2 cellular contexts compared by ENCODE assay signal in the genomic region with DNA sequence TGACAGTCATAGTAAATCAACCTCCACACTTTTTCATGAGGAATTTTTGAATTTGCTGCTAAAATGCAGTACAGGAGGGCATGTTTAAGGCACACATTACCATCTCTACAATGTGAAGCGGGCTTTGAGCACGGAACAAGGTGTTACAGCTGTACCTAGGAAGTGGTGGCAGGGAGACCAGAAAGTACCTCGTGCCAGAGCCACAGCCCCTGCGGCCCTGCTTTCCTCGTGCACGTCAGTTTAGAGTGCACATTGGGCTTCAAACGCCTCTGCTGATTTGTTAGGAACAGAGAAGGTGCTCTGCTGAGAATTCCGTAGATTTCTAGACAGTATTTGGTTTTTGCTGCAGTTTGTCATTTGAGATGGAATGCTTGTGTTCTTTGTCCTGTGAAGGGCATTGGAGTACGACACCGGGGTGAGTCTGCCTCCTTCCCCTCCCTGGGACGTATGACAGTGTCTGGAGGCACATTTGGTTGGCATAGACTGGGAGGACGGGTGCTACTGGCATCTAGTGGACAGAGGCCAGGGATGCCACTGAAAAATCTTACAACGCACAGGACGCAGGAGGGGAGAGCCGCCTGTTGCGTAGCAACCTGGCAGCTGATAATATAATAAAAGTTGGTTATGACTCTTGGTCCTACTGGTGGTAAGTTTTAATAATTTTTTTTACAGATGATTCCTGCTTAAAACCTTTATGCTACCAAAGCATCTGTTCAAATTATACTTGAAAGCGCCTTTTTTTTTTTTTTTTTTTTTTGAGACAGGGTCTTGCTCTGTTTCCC.
A peak's percentile ranks its signal among the peaks of the same experiment; 100 is the strongest.
TF ChIP-seq lines count a peak whose summit lies in the region.

No MANE protein-coding gene starts in this region.

TF ChIP-seq in GM23338, 12 proteins besides CTCF, POLR2A, EP300 and RAD21 (continued from another document):
- TF ChIP-seq, protein P1, sequence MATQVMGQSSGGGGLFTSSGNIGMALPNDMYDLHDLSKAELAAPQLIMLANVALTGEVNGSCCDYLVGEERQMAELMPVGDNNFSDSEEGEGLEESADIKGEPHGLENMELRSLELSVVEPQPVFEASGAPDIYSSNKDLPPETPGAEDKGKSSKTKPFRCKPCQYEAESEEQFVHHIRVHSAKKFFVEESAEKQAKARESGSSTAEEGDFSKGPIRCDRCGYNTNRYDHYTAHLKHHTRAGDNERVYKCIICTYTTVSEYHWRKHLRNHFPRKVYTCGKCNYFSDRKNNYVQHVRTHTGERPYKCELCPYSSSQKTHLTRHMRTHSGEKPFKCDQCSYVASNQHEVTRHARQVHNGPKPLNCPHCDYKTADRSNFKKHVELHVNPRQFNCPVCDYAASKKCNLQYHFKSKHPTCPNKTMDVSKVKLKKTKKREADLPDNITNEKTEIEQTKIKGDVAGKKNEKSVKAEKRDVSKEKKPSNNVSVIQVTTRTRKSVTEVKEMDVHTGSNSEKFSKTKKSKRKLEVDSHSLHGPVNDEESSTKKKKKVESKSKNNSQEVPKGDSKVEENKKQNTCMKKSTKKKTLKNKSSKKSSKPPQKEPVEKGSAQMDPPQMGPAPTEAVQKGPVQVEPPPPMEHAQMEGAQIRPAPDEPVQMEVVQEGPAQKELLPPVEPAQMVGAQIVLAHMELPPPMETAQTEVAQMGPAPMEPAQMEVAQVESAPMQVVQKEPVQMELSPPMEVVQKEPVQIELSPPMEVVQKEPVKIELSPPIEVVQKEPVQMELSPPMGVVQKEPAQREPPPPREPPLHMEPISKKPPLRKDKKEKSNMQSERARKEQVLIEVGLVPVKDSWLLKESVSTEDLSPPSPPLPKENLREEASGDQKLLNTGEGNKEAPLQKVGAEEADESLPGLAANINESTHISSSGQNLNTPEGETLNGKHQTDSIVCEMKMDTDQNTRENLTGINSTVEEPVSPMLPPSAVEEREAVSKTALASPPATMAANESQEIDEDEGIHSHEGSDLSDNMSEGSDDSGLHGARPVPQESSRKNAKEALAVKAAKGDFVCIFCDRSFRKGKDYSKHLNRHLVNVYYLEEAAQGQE (IDR thresholded peaks at IDR 0.05; ENCODE audit: unreplicated experiment), result no peak
- TF ChIP-seq NANOG (IDR thresholded peaks at IDR 0.05; ENCODE audit: borderline replicate concordance) (no peak), EZH2 (IDR thresholded peaks at IDR 0.05; ENCODE audit: low read depth, unreplicated experiment) (no peak), STAT1 (IDR thresholded peaks at IDR 0.05; ENCODE audit: unreplicated experiment) (no peak), POLR2AphosphoS5 (IDR thresholded peaks at IDR 0.05; ENCODE audit: low read depth) (no peak), ZNF114 (CRISPR knock-in tag; IDR thresholded peaks at IDR 0.05) (no peak), EZH2phosphoT487 (IDR thresholded peaks at IDR 0.05; ENCODE audit: unreplicated experiment) (no peak)
- TF ChIP-seq, protein P2, sequence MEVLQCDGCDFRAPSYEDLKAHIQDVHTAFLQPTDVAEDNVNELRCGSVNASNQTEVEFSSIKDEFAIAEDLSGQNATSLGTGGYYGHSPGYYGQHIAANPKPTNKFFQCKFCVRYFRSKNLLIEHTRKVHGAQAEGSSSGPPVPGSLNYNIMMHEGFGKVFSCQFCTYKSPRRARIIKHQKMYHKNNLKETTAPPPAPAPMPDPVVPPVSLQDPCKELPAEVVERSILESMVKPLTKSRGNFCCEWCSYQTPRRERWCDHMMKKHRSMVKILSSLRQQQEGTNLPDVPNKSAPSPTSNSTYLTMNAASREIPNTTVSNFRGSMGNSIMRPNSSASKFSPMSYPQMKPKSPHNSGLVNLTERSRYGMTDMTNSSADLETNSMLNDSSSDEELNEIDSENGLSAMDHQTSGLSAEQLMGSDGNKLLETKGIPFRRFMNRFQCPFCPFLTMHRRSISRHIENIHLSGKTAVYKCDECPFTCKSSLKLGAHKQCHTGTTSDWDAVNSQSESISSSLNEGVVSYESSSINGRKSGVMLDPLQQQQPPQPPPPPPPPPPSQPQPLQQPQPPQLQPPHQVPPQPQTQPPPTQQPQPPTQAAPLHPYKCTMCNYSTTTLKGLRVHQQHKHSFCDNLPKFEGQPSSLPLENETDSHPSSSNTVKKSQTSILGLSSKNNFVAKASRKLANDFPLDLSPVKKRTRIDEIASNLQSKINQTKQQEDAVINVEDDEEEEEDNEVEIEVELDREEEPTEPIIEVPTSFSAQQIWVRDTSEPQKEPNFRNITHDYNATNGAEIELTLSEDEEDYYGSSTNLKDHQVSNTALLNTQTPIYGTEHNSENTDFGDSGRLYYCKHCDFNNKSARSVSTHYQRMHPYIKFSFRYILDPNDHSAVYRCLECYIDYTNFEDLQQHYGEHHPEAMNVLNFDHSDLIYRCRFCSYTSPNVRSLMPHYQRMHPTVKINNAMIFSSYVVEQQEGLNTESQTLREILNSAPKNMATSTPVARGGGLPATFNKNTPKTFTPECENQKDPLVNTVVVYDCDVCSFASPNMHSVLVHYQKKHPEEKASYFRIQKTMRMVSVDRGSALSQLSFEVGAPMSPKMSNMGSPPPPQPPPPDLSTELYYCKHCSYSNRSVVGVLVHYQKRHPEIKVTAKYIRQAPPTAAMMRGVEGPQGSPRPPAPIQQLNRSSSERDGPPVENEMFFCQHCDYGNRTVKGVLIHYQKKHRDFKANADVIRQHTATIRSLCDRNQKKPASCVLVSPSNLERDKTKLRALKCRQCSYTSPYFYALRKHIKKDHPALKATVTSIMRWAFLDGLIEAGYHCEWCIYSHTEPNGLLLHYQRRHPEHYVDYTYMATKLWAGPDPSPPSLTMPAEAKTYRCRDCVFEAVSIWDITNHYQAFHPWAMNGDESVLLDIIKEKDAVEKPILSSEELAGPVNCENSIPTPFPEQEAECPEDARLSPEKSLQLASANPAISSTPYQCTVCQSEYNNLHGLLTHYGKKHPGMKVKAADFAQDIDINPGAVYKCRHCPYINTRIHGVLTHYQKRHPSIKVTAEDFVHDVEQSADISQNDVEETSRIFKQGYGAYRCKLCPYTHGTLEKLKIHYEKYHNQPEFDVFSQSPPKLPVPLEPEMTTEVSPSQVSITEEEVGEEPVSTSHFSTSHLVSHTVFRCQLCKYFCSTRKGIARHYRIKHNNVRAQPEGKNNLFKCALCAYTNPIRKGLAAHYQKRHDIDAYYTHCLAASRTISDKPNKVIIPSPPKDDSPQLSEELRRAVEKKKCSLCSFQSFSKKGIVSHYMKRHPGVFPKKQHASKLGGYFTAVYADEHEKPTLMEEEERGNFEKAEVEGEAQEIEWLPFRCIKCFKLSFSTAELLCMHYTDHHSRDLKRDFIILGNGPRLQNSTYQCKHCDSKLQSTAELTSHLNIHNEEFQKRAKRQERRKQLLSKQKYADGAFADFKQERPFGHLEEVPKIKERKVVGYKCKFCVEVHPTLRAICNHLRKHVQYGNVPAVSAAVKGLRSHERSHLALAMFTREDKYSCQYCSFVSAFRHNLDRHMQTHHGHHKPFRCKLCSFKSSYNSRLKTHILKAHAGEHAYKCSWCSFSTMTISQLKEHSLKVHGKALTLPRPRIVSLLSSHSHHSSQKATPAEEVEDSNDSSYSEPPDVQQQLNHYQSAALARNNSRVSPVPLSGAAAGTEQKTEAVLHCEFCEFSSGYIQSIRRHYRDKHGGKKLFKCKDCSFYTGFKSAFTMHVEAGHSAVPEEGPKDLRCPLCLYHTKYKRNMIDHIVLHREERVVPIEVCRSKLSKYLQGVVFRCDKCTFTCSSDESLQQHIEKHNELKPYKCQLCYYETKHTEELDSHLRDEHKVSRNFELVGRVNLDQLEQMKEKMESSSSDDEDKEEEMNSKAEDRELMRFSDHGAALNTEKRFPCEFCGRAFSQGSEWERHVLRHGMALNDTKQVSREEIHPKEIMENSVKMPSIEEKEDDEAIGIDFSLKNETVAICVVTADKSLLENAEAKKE (CRISPR knock-in tag; IDR thresholded peaks at IDR 0.05), result no peak

TF ChIP-seq in SK-N-SH, 30 proteins besides CTCF, POLR2A, EP300 and RAD21 (continued from another document):
- TF ChIP-seq CHD2 (IDR thresholded peaks at IDR 0.05; ENCODE audit: low read length, partially characterized antibody) (peak; percentile 70), TEAD4 (IDR thresholded peaks at IDR 0.05; ENCODE audit: borderline replicate concordance, insufficient read depth) (no peak), ELF1 (IDR thresholded peaks at IDR 0.05) (no peak), JUND (IDR thresholded peaks at IDR 0.05) (no peak), GABPA (IDR thresholded peaks at IDR 0.05; ENCODE audit: low read depth) (no peak), FOSL2 (IDR thresholded peaks at IDR 0.05; ENCODE audit: borderline replicate concordance, low read depth) (no peak), MXI1 (IDR thresholded peaks at IDR 0.05; ENCODE audit: low read depth, low read length) (peak; percentile 86; the same call in 1 of the 2 replicates), SIN3A (IDR thresholded peaks at IDR 0.05; ENCODE audit: borderline replicate concordance, low read depth, low read length) (peak; percentile 84; the same call in 1 of the 2 replicates), NRF1 (IDR thresholded peaks at IDR 0.05; ENCODE audit: low read depth, low read length) (0 out of 2 replicates have a peak, but pooled peaks have one; percentile 5)
- TF ChIP-seq, protein P3, sequence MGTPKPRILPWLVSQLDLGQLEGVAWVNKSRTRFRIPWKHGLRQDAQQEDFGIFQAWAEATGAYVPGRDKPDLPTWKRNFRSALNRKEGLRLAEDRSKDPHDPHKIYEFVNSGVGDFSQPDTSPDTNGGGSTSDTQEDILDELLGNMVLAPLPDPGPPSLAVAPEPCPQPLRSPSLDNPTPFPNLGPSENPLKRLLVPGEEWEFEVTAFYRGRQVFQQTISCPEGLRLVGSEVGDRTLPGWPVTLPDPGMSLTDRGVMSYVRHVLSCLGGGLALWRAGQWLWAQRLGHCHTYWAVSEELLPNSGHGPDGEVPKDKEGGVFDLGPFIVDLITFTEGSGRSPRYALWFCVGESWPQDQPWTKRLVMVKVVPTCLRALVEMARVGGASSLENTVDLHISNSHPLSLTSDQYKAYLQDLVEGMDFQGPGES (IDR thresholded peaks at IDR 0.05; ENCODE audit: low read depth, low read length), result no peak
- TF ChIP-seq, protein P4, sequence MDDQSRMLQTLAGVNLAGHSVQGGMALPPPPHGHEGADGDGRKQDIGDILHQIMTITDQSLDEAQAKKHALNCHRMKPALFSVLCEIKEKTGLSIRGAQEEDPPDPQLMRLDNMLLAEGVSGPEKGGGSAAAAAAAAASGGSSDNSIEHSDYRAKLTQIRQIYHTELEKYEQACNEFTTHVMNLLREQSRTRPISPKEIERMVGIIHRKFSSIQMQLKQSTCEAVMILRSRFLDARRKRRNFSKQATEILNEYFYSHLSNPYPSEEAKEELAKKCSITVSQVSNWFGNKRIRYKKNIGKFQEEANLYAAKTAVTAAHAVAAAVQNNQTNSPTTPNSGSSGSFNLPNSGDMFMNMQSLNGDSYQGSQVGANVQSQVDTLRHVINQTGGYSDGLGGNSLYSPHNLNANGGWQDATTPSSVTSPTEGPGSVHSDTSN (IDR thresholded peaks at IDR 0.05), result 0 out of 2 replicates have a peak, but pooled peaks have one; percentile 17
- TF ChIP-seq, protein P5, sequence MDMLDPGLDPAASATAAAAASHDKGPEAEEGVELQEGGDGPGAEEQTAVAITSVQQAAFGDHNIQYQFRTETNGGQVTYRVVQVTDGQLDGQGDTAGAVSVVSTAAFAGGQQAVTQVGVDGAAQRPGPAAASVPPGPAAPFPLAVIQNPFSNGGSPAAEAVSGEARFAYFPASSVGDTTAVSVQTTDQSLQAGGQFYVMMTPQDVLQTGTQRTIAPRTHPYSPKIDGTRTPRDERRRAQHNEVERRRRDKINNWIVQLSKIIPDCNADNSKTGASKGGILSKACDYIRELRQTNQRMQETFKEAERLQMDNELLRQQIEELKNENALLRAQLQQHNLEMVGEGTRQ (IDR thresholded peaks at IDR 0.05; ENCODE audit: borderline replicate concordance, low read depth, low read length), result no peak
- TF ChIP-seq, protein P6, sequence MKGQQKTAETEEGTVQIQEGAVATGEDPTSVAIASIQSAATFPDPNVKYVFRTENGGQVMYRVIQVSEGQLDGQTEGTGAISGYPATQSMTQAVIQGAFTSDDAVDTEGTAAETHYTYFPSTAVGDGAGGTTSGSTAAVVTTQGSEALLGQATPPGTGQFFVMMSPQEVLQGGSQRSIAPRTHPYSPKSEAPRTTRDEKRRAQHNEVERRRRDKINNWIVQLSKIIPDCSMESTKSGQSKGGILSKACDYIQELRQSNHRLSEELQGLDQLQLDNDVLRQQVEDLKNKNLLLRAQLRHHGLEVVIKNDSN (IDR thresholded peaks at IDR 0.05; ENCODE audit: borderline replicate concordance, low read depth), result no peak
- TF ChIP-seq, protein P7, sequence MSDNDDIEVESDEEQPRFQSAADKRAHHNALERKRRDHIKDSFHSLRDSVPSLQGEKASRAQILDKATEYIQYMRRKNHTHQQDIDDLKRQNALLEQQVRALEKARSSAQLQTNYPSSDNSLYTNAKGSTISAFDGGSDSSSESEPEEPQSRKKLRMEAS (IDR thresholded peaks at IDR 0.05; ENCODE audit: low read depth), result no peak
